ENCODE assay signal across 1 cellular context in genomic region chr14:34237677-34238076, GRCh38.
TF ChIP-seq lines count a peak whose summit lies in the region.

No MANE protein-coding gene starts in this region.

TF ChIP-seq in HepG2, 621 proteins besides CTCF, POLR2A, EP300 and RAD21 (continued from another document):
- no peak for TF ChIP-seq FOXP1 (IDR thresholded peaks at IDR 0.05)
- TF ChIP-seq FOXP1 (CRISPR knock-in tag; IDR thresholded peaks at IDR 0.05), result peak; percentile 15; the same call in 1 of the 2 replicates
- TF ChIP-seq GABPA (IDR thresholded peaks at IDR 0.05; ENCODE audit: low read depth, low read length), result no peak
- TF ChIP-seq GABPA (CRISPR knock-in tag; IDR thresholded peaks at IDR 0.05; ENCODE audit: low read depth), result peak; percentile 37; the same call in 1 of the 2 replicates
- peak; percentile 84 for TF ChIP-seq FOSL2 (CRISPR knock-in tag; IDR thresholded peaks at IDR 0.05)
- no peak for TF ChIP-seq E2F2 (CRISPR knock-in tag; IDR thresholded peaks at IDR 0.05; ENCODE audit: borderline replicate concordance)
- no peak for TF ChIP-seq NCOA2 (CRISPR knock-in tag; IDR thresholded peaks at IDR 0.05)
- TF ChIP-seq FOXA1 (IDR thresholded peaks at IDR 0.05), result no peak
- TF ChIP-seq FOXA1 (CRISPR knock-in tag; IDR thresholded peaks at IDR 0.05), result peak; percentile 40; the same call in 1 of the 2 replicates
- no peak for TF ChIP-seq ZNF280B (CRISPR knock-in tag; IDR thresholded peaks at IDR 0.05; ENCODE audit: borderline replicate concordance)
- TF ChIP-seq ZNF326 (CRISPR knock-in tag; IDR thresholded peaks at IDR 0.05; ENCODE audit: borderline replicate concordance), result no peak
- TF ChIP-seq ELF3 (CRISPR knock-in tag; IDR thresholded peaks at IDR 0.05), result peak; percentile 63; the same call in 1 of the 2 replicates
- peak; percentile 82; the same call in 1 of the 2 replicates for TF ChIP-seq ZNF317 (CRISPR knock-in tag; IDR thresholded peaks at IDR 0.05)
- TF ChIP-seq TCF7 (IDR thresholded peaks at IDR 0.05; ENCODE audit: low read depth), result 0 out of 2 replicates have a peak, but pooled peaks have one; percentile 7
TF ChIP-seq in HepG2: peak in this region for 13.
